In genomic region chr12:27024291-27024690, GRCh38 we compare ENCODE assay signal across 18 cellular contexts. TPM values are rescaled to one million over a fixed set of nuclear protein-coding genes. Genes with fewer than 3 reads are reported as not detected.
DNase-seq lines count a peak whose midpoint lies in the region; ATAC-seq, FAIRE-seq and TF ChIP-seq lines count a peak whose summit lies in the region.
"Had no signal": no experiment of that assay in that cellular context is flagged by ENCODE, and none has a peak within 500 bp of the region (broad histone marks: within the 10 kb centered on the region; RNA-seq: fewer than 3 reads in every experiment).

No MANE protein-coding gene starts in this region.

- ATAC-seq in A549 (no peak), GM18907 (IDR thresholded peaks at IDR 0.05; ENCODE audit: unreplicated experiment) (no peak), HG03342 (IDR thresholded peaks at IDR 0.05; ENCODE audit: unreplicated experiment) (no peak)
- ATAC-seq: heart right ventricle; lower lobe of right lung; psoas muscle; stimulated activated naive CD8-positive, alpha-beta T cell treated with anti-CD3 and anti-CD28 coated beads, Interleukin-15, Interleukin-2, amounts not matched to agents 100 U/mL and 50 U/mL, for 24 hours had no signal

- TF ChIP-seq EP300 in A549 (IDR thresholded peaks at IDR 0.05), result no peak

- intact Hi-C loops in activated T-helper 2 cell treated with anti-CD3 and anti-CD28 coated beads, Interferon-gamma antibody, Interleukin-2, Interleukin-4, amounts not matched to agents 10 μg/mL and 5 μg/mL and 100 μg/mL, durations not matched to agents 14 hours and 24 hours and 36 hours (cut with micrococcal nuclease), result loop anchor here (5.0 kb wide), 2 partner anchors 98 to 118 kb away; no protein-coding TSS in a partner anchor

- H3K27me3 ChIP-seq in iPS-20b (ENCODE audit: insufficient read depth, low read length), result 0 out of 2 replicates have a peak, but pooled peaks cover 7% of the 10 kb centered on the region
- H3K27me3 ChIP-seq: heart right ventricle had no signal

- no peak for TF ChIP-seq POLR2A in A549 (IDR thresholded peaks at IDR 0.05; ENCODE audit: low read length)

- FAIRE-seq in A549 (lab: Jason Lieb, UNC) (no peak), GM19239 (lab: Jason Lieb, UNC) (peak; percentile 8)

- H3K27ac ChIP-seq in A549 (no peak overlapping the region), iPS-20b (ENCODE audit: low read length) (no peak overlapping the region)
- H3K27ac ChIP-seq: heart right ventricle, KMS-11, lower lobe of right lung, psoas muscle had no signal

- peaks cover 1% of the 10 kb centered on the region for H3K27me3 Mint-ChIP-seq in activated T-helper 2 cell treated with anti-CD3 and anti-CD28 coated beads, Interferon-gamma antibody, Interleukin-2, Interleukin-4, amounts not matched to agents 10 μg/mL and 5 μg/mL and 100 μg/mL, durations not matched to agents 14 hours and 24 hours and 36 hours (ENCODE audit: low read depth)

- POLR2A ChIA-PET in A549 (lab: Yijun Ruan, JAX), result no interaction called here

- peaks cover 36% of the 10 kb centered on the region for H3K4me1 Mint-ChIP-seq in activated T-helper 2 cell treated with anti-CD3 and anti-CD28 coated beads, Interferon-gamma antibody, Interleukin-2, Interleukin-4, amounts not matched to agents 10 μg/mL and 5 μg/mL and 100 μg/mL, durations not matched to agents 14 hours and 24 hours and 36 hours (ENCODE audit: low read depth)

- H3K36me3 ChIP-seq in iPS-20b (ENCODE audit: insufficient read depth, low read depth, low read length), result peaks cover 30% of the 10 kb centered on the region

- H3K4me1 ChIP-seq in A549, result peaks cover 21% of the 10 kb centered on the region
- peaks cover 13% of the 10 kb centered on the region; the same call in 1 of the 2 replicates for H3K4me1 ChIP-seq in iPS-20b (ENCODE audit: insufficient read depth, low read length)

- H3K4me3 Mint-ChIP-seq in activated T-helper 2 cell treated with anti-CD3 and anti-CD28 coated beads, Interferon-gamma antibody, Interleukin-2, Interleukin-4, amounts not matched to agents 10 μg/mL and 5 μg/mL and 100 μg/mL, durations not matched to agents 14 hours and 24 hours and 36 hours (ENCODE audit: low read depth), result peak overlapping the region; percentile 90

- no peak for DNase-seq in A549 (ENCODE audit: low read depth in 1 of 2, low spot score in 1 of 2)
- DNase-seq in GM19239 (ENCODE audit: insufficient read length, low spot score), result no peak
- no peak for DNase-seq in activated T-helper 2 cell treated with anti-CD3 and anti-CD28 coated beads, Interferon-gamma antibody, Interleukin-2, Interleukin-4, amounts not matched to agents 10 μg/mL and 5 μg/mL and 100 μg/mL, durations not matched to agents 14 hours and 24 hours and 36 hours (ENCODE audit: low spot score)
- no peak for DNase-seq in NCI-H510A treated with DMSO at 0.1 percent for 48 hours (lab: John Stamatoyannopoulos, UW)
- DNase-seq in activated effector memory CD4-positive, alpha-beta T cell treated with anti-CD3 and anti-CD28 coated beads, Interleukin-2, amount 50 U/mL, for 16 hours, result no peak
- DNase-seq: AML-193; effector CD8-positive, alpha-beta T cell; heart right ventricle; lower lobe of right lung; NCI-H1930; psoas muscle; stimulated activated CD4-positive, alpha-beta T cell treated with anti-CD3 and anti-CD28 coated beads, Interleukin-4, amount 100 ng/mL, for 24 hours; stimulated activated naive CD8-positive, alpha-beta T cell treated with anti-CD3 and anti-CD28 coated beads, Interleukin-15, Interleukin-2, amounts not matched to agents 100 U/mL and 50 U/mL, for 24 hours; T-helper 9 cell had no signal

- H3K9me3 ChIP-seq in A549 (no peaks in the 10 kb centered on the region), iPS-20b (ENCODE audit: insufficient read depth, low read depth, low read length) (no peaks in the 10 kb centered on the region)
- H3K9me3 ChIP-seq: heart right ventricle, lower lobe of right lung, psoas muscle had no signal

- TF ChIP-seq RAD21 in A549 (conservative IDR thresholded peaks at IDR 0.05 in 1 of 2, IDR thresholded peaks at IDR 0.05 in 1 of 2), result no peak

- no peak overlapping the region for H3K4me3 ChIP-seq in A549
- peak overlapping the region; percentile 90; the same call in 1 of the 2 replicates for H3K4me3 ChIP-seq in iPS-20b (ENCODE audit: low read length)

- CTCF ChIA-PET in A549 (lab: Yijun Ruan, JAX), result interaction anchor here (0.9 to 2.5 kb wide), 5 partner anchors 8 to 282 kb away, joined by 3 to 19 read pairs (median 3); partner anchors contain the start of gene TM7SF3

- peaks cover 31% of the 10 kb centered on the region for H3K36me3 Mint-ChIP-seq in activated T-helper 2 cell treated with anti-CD3 and anti-CD28 coated beads, Interferon-gamma antibody, Interleukin-2, Interleukin-4, amounts not matched to agents 10 μg/mL and 5 μg/mL and 100 μg/mL, durations not matched to agents 14 hours and 24 hours and 36 hours (ENCODE audit: low read depth)

- H3K9me3 Mint-ChIP-seq in activated T-helper 2 cell treated with anti-CD3 and anti-CD28 coated beads, Interferon-gamma antibody, Interleukin-2, Interleukin-4, amounts not matched to agents 10 μg/mL and 5 μg/mL and 100 μg/mL, durations not matched to agents 14 hours and 24 hours and 36 hours, result no peaks in the 10 kb centered on the region

- no peak overlapping the region for H3K27ac Mint-ChIP-seq in activated T-helper 2 cell treated with anti-CD3 and anti-CD28 coated beads, Interferon-gamma antibody, Interleukin-2, Interleukin-4, amounts not matched to agents 10 μg/mL and 5 μg/mL and 100 μg/mL, durations not matched to agents 14 hours and 24 hours and 36 hours

- H3K4me2 ChIP-seq in A549, result peak overlapping the region; percentile 78; the same call in 1 of the 3 replicates

- TF ChIP-seq CTCF in A549 (IDR thresholded peaks at IDR 0.05), result no peak

- WGBS in A549 (ENCODE audit: missing lambda C conversion rate), result 93% methylated on average over 1 of the region's 1 CpG

- no peak overlapping the region for H3K9ac ChIP-seq in iPS-20b (ENCODE audit: low read depth, low read length)
- H3K9ac ChIP-seq: KMS-11 had no signal

TF ChIP-seq in A549, 52 proteins besides CTCF, POLR2A, EP300 and RAD21 (continues in another document):
- TF ChIP-seq JUNB (IDR thresholded peaks at IDR 0.05), result no peak
- TF ChIP-seq CBX2 (IDR thresholded peaks at IDR 0.05; ENCODE audit: borderline replicate concordance, low read depth), result no peak
- TF ChIP-seq MAZ (IDR thresholded peaks at IDR 0.05; ENCODE audit: borderline replicate concordance, low read depth, low read length), result no peak
- no peak for TF ChIP-seq HDAC2 (IDR thresholded peaks at IDR 0.05)
- no peak for TF ChIP-seq HMGXB4 (CRISPR knock-in tag; IDR thresholded peaks at IDR 0.05; ENCODE audit: borderline replicate concordance)
- TF ChIP-seq FOSB (CRISPR knock-in tag; IDR thresholded peaks at IDR 0.05), result no peak
- no peak for TF ChIP-seq ZNF302 (CRISPR knock-in tag; IDR thresholded peaks at IDR 0.05)
- no peak for TF ChIP-seq EHMT2 (IDR thresholded peaks at IDR 0.05; ENCODE audit: low read depth)
- no peak for TF ChIP-seq MAFK (IDR thresholded peaks at IDR 0.05; ENCODE audit: partially characterized antibody)
- no peak for TF ChIP-seq SMC3 (IDR thresholded peaks at IDR 0.05)
- TF ChIP-seq RNF2 (IDR thresholded peaks at IDR 0.05; ENCODE audit: borderline replicate concordance, low read depth), result no peak

RNA-seq across cellular contexts. Expression of gene MED21, which starts 1.9 kb away (rescaled TPM):
- 73.5 and 75.9 TPM in 2 replicates for polyA plus RNA-seq in A549 (2011; rRNA removed)
- polyA plus RNA-seq in A549 (2012; cell fraction: cytosol; rRNA removed), result 14.6 and 16.6 TPM in 2 replicates
- 4.6 and 7.4 TPM in 2 replicates for polyA plus RNA-seq in A549 (2012; cell fraction: nucleus; rRNA removed)
- 24.0 to 28.3 TPM (median 26.5 TPM) in 3 replicates for polyA plus RNA-seq in A549 (2017; fragmentation: RNase III; extraction: RNeasy Plus Mini Kit Qiagen cat#74134 plus additional on column Dnase treatment)
- 94.0 and 111 TPM in 2 replicates for polyA minus RNA-seq in A549 (2011; rRNA and poly(A)+ RNA removed)
- total RNA-seq in activated T-helper 2 cell treated with anti-CD3 and anti-CD28 coated beads, Interferon-gamma antibody, Interleukin-2, Interleukin-4, amounts not matched to agents 10 μg/mL and 5 μg/mL and 100 μg/mL, durations not matched to agents 14 hours and 24 hours and 36 hours, result 33.8 and 35.9 TPM in 2 replicates

RNA-seq across cellular contexts. Expression of gene TM7SF3, which starts 10.1 kb away (rescaled TPM):
- 177 and 329 TPM in 2 replicates for polyA plus RNA-seq in A549 (2011; rRNA removed)
- 43.6 and 58.2 TPM in 2 replicates for polyA plus RNA-seq in A549 (2012; cell fraction: cytosol; rRNA removed)
- polyA plus RNA-seq in A549 (2012; cell fraction: nucleus; rRNA removed), result 32.9 and 45.5 TPM in 2 replicates
- polyA plus RNA-seq in A549 (2017; fragmentation: RNase III; extraction: RNeasy Plus Mini Kit Qiagen cat#74134 plus additional on column Dnase treatment), result 67.8 to 68.3 TPM (median 67.9 TPM) in 3 replicates
- polyA minus RNA-seq in A549 (2011; rRNA and poly(A)+ RNA removed), result 210 and 236 TPM in 2 replicates
- 46.7 and 51.5 TPM in 2 replicates for total RNA-seq in activated T-helper 2 cell treated with anti-CD3 and anti-CD28 coated beads, Interferon-gamma antibody, Interleukin-2, Interleukin-4, amounts not matched to agents 10 μg/mL and 5 μg/mL and 100 μg/mL, durations not matched to agents 14 hours and 24 hours and 36 hours

RNA-seq across cellular contexts. Expression of gene C12orf71, which starts 58.1 kb away (rescaled TPM):
- polyA plus RNA-seq in A549 (2011; rRNA removed) (not detected in 2 replicates), A549 (2017; fragmentation: RNase III; extraction: RNeasy Plus Mini Kit Qiagen cat#74134 plus additional on column Dnase treatment) (not detected in 3 replicates)
- not detected in 2 replicates for polyA plus RNA-seq in A549 (2012; cell fraction: cytosol; rRNA removed)
- not detected in 2 replicates for polyA plus RNA-seq in A549 (2012; cell fraction: nucleus; rRNA removed)
- polyA minus RNA-seq in A549 (2011; rRNA and poly(A)+ RNA removed), result not detected in 2 replicates
- not detected in 2 replicates for total RNA-seq in activated T-helper 2 cell treated with anti-CD3 and anti-CD28 coated beads, Interferon-gamma antibody, Interleukin-2, Interleukin-4, amounts not matched to agents 10 μg/mL and 5 μg/mL and 100 μg/mL, durations not matched to agents 14 hours and 24 hours and 36 hours
- total RNA-seq: heart right ventricle, lower lobe of right lung, psoas muscle had no signal
- polyA plus RNA-seq: heart right ventricle, psoas muscle had no signal
